ENCODE assay signal across 6 cellular contexts in the genomic region with DNA sequence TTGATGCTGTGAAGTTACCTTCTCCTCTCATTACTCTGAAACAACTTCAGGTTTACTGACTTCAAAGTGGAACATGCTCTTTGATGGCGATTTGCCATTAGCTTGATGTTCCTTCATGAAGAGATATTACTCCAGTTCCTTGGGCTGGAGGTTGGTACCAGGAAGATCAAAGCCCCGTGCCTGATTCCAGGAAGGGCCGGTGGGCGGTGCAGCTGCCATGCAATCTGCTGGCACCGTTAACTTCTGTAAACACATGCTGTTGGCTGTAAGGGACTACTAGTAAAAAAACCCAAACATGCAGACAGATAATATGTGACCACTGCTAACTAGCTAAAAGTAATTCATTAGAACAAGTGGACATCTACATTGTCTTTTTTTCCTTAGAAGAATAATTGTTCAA.
DNase-seq lines count a peak whose midpoint lies in the region; ATAC-seq, FAIRE-seq and TF ChIP-seq lines count a peak whose summit lies in the region.
"Not testable (repeated sequence)": the region's sequence is repeated elsewhere in the genome, so short reads cannot be mapped to it uniquely, and the experiment has no call there.

No MANE protein-coding gene starts in this region.

- no CpG with 5 or more reads among the region's 5 CpGs for WGBS in body of pancreas, 2 donors
- WGBS in pancreas, 2 donors = no CpG with 5 or more reads among the region's 5 CpGs
- 20% methylated on average over 1 of the region's 5 CpGs; no CpG with 5 or more reads in 1 of the 2 donors for WGBS in transverse colon (ENCODE audit: low coverage in 1 of 2), 2 donors

- H3K4me3 ChIP-seq in body of pancreas, left lung, mucosa of descending colon, pancreas, transverse colon: not testable (repeated sequence)

- not testable (repeated sequence) for ATAC-seq in body of pancreas
- ATAC-seq in left colon (peak; percentile 59), left lung (peak; percentile 42), mucosa of descending colon (peak; percentile 53), pancreas (peak in 3 of 4 donors; percentile 72 to 90 (median 76))

- TF ChIP-seq EP300 in transverse colon (IDR thresholded peaks at IDR 0.05; ENCODE audit: low read depth) = not testable (repeated sequence)

- not testable (repeated sequence) for H3K27me3 ChIP-seq in body of pancreas, left lung, pancreas, transverse colon

- H3K4me1 ChIP-seq in body of pancreas; left lung; mucosa of descending colon (ENCODE audit: low read depth); pancreas; transverse colon: not testable (repeated sequence)

- H3K36me3 ChIP-seq in body of pancreas (replicated peaks in 1 of 2; ENCODE audit: insufficient read depth in 1 of 2, low read depth in 2 of 2); left lung; mucosa of descending colon (ENCODE audit: low read depth); pancreas; transverse colon: not testable (repeated sequence)

- FAIRE-seq in pancreas (lab: Jason Lieb, UNC) = not testable (repeated sequence)

- peak in 3 of 4 donors; percentile 5 to 13 (median 9) for DNase-seq in body of pancreas
- peak; percentile 3 to 16 for DNase-seq in left colon
- not testable (repeated sequence) for DNase-seq in left lung
- DNase-seq in mucosa of descending colon = peak in 2 of 3 donors; percentile 23 to 32
- peak in 3 of 6 donors; percentile 17 to 44 (median 29) for DNase-seq in pancreas
- peak; percentile 7 for DNase-seq in transverse colon

- not testable (repeated sequence) for TF ChIP-seq CTCF in body of pancreas (IDR thresholded peaks at IDR 0.05); left lung (IDR thresholded peaks at IDR 0.05); mucosa of descending colon (IDR thresholded peaks at IDR 0.05); pancreas (IDR thresholded peaks at IDR 0.05); transverse colon (IDR thresholded peaks at IDR 0.05)

- H3K9me3 ChIP-seq in body of pancreas, left lung, mucosa of descending colon, pancreas, transverse colon: not testable (repeated sequence)

- in situ Hi-C loops in transverse colon (cut with MboI; ENCODE audit: low pct_ligation_motif_present in 1 of 4, low pct_unique_long_range_greater_than_20kb in 1 of 4, low sequenced_read_pairs in 3 of 4) = not testable (repeated sequence)

- H3K27ac ChIP-seq in body of pancreas, left lung, pancreas, transverse colon: not testable (repeated sequence)

- not testable (repeated sequence) for TF ChIP-seq POLR2A in body of pancreas (IDR thresholded peaks at IDR 0.05); transverse colon (IDR thresholded peaks at IDR 0.05)

- intact Hi-C loops in body of pancreas (cut with DNase I); left colon (cut with DNase I, micrococcal nuclease); left lung (cut with DNase I); mucosa of descending colon (cut with DNase I, micrococcal nuclease); pancreas (cut with DNase I); transverse colon (cut with DNase I; ENCODE audit: low total_unique reads): not testable (repeated sequence)
